32 cellular contexts compared by ENCODE assay signal in genomic region chr18:78779996-78780718, GRCh38.
DNase-seq lines count a peak whose midpoint lies in the region; ATAC-seq, FAIRE-seq and TF ChIP-seq lines count a peak whose summit lies in the region.
"Had no signal": no experiment of that assay in that cellular context is flagged by ENCODE, and none has a peak within 500 bp of the region (broad histone marks: within the 10 kb centered on the region; RNA-seq: fewer than 3 reads in every experiment).

No MANE protein-coding gene starts in this region.

- intact Hi-C loops in Panc1 (cut with micrococcal nuclease; ENCODE audit: unreplicated experiment) (no loop called here), transverse colon (cut with DNase I; ENCODE audit: low total_unique reads) (no loop called here)

- H3K14ac ChIP-seq in H1 (ENCODE audit: insufficient read length), result no peak overlapping the region

- H3K79me2 ChIP-seq in H1 (ENCODE audit: control insufficient read depth in 1 of 2, insufficient read depth in 2 of 2, low read length in 2 of 2) (no peaks in the 10 kb centered on the region), osteoblast (ENCODE audit: insufficient read depth, low read length) (no peaks in the 10 kb centered on the region)

- no peak overlapping the region for H2BK5ac ChIP-seq in H1 (ENCODE audit: low read depth, low read length)

- ATAC-seq in Panc1, result peak; percentile 33; the same call in 1 of the 2 replicates
- ATAC-seq: CD8-positive, alpha-beta T cell; GM12878; K562; PC-3; Right ventricle myocardium inferior; SK-N-SH treated with all-trans-retinoic acid at 6 μM for 48 hours had no signal

- no peak overlapping the region for H2AFZ ChIP-seq in H1 (ENCODE audit: low read length)
- H2AFZ ChIP-seq in osteoblast (ENCODE audit: low read length), result no peak overlapping the region

- H2BK120ac ChIP-seq in H1 (replicated peaks; ENCODE audit: low read depth, low read length), result no peak overlapping the region

- H4K20me1 ChIP-seq in H1 (replicated peaks in 1 of 2; ENCODE audit: control insufficient read depth in 1 of 2, insufficient read depth in 2 of 2, low read length in 2 of 2) (no peaks in the 10 kb centered on the region), osteoblast (ENCODE audit: insufficient read depth, low read length) (no peaks in the 10 kb centered on the region)

- H2AK5ac ChIP-seq in H1 (ENCODE audit: low read depth, low read length), result no peak overlapping the region

- no peak overlapping the region for H4K5ac ChIP-seq in H1 (ENCODE audit: insufficient read length, low read depth, low read length)

- peaks cover 15% of the 10 kb centered on the region; the same call in 1 of the 2 replicates for H3K27me3 ChIP-seq in Panc1 (ENCODE audit: control insufficient read depth, insufficient read depth, low read length)
- no peaks in the 10 kb centered on the region for H3K27me3 ChIP-seq in H1 (replicated peaks in 1 of 4; ENCODE audit: control insufficient read depth in 3 of 4, extremely low read depth in 1 of 4, insufficient read depth in 3 of 4, low read length in 3 of 4)
- H3K27me3 ChIP-seq in osteoblast (ENCODE audit: insufficient read depth, low read length), result no peaks in the 10 kb centered on the region
- no peaks in the 10 kb centered on the region for H3K27me3 ChIP-seq in transverse colon
- H3K27me3 ChIP-seq: SJCRH30 had no signal

- no peak overlapping the region for H3K56ac ChIP-seq in H1 (replicated peaks; ENCODE audit: insufficient read length, low read depth, low read length)

- CTCF ChIA-PET in Panc1 (lab: Charles Lee), result no interaction called here
- CTCF ChIA-PET in H1 (lab: Charles Lee; ENCODE audit: partially characterized antibody), result interaction anchor here (0.8 to 1.9 kb wide), 3 partner anchors 10 to 206 kb away, joined by 3 to 4 read pairs (median 3); no protein-coding TSS in a partner anchor
- CTCF ChIA-PET in activated naive CD4-positive, alpha-beta T cell treated with anti-CD3 and anti-CD28 coated beads, Interleukin-2, amount 10 ng/mL, durations not matched to agents 7 days and 5 days (lab: Charles Lee), result no interaction called here

- H3K4me1 Mint-ChIP-seq in activated naive CD4-positive, alpha-beta T cell treated with anti-CD3 and anti-CD28 coated beads, Interleukin-2, amount 10 ng/mL, durations not matched to agents 7 days and 5 days, result no peaks in the 10 kb centered on the region
- H3K4me1 Mint-ChIP-seq: B cell had no signal

- H2BK12ac ChIP-seq in H1 (ENCODE audit: low read depth, low read length), result no peak overlapping the region

- H3K23me2 ChIP-seq in H1 (ENCODE audit: low read depth, low read length), result no peaks in the 10 kb centered on the region

- in situ Hi-C loops in Panc1 (cut with HindIII; ENCODE audit: low pct_unique_long_range_greater_than_20kb, low sequenced_read_pairs) (no loop called here), transverse colon (cut with MboI; ENCODE audit: low pct_ligation_motif_present in 1 of 4, low pct_unique_long_range_greater_than_20kb in 1 of 4, low sequenced_read_pairs in 3 of 4) (no loop called here)

- no peak overlapping the region for H3K4me3 Mint-ChIP-seq in activated naive CD4-positive, alpha-beta T cell treated with anti-CD3 and anti-CD28 coated beads, Interleukin-2, amount 10 ng/mL, durations not matched to agents 7 days and 5 days
- H3K4me3 Mint-ChIP-seq: B cell; CD8-positive, alpha-beta T cell had no signal

- H4K8ac ChIP-seq in H1 (ENCODE audit: extremely low read depth, insufficient read depth, low read length), result peak overlapping the region; percentile 35; the same call in 1 of the 2 replicates

- H3K27me3 Mint-ChIP-seq in activated naive CD4-positive, alpha-beta T cell treated with anti-CD3 and anti-CD28 coated beads, Interleukin-2, amount 10 ng/mL, durations not matched to agents 7 days and 5 days, result no peaks in the 10 kb centered on the region
- H3K27me3 Mint-ChIP-seq: B cell had no signal

- POLR2A ChIA-PET in Panc1 (lab: Charles Lee), result interaction anchor here (0.6 kb wide), 1 partner anchor 85 kb away, joined by 5 read pairs; no protein-coding TSS in a partner anchor
- POLR2A ChIA-PET in H1 (lab: Charles Lee; ENCODE audit: partially characterized antibody), result no interaction called here

- no peak overlapping the region for H3K23ac ChIP-seq in H1 (ENCODE audit: insufficient read length)

- no peak overlapping the region for H4K91ac ChIP-seq in H1 (replicated peaks; ENCODE audit: insufficient read length, low read length)

- TF ChIP-seq RAD21 in H1 (IDR thresholded peaks at IDR 0.05 in 1 of 2, conservative IDR thresholded peaks at IDR 0.05 in 1 of 2; ENCODE audit: low read depth in 2 of 2, low read length in 2 of 2), result no peak

- TF ChIP-seq POLR2A in H1 (IDR thresholded peaks at IDR 0.05; ENCODE audit: control extremely low read depth in 1 of 2, low read depth in 2 of 2, low read length in 2 of 2) (no peak), transverse colon (IDR thresholded peaks at IDR 0.05) (no peak)

- BruUV-seq in Panc1 (replicated peaks; lab: Mats Ljungman, UMichigan), result no TSS peak

- FAIRE-seq in H1 (lab: Jason Lieb, UNC), result no peak
- FAIRE-seq: GM12878, HTR-8/SVneo, K562 had no signal

- TF ChIP-seq EP300 in H1 (IDR thresholded peaks at IDR 0.05; ENCODE audit: borderline replicate concordance in 1 of 2, low read depth in 2 of 2, low read length in 2 of 2) (no peak), transverse colon (IDR thresholded peaks at IDR 0.05; ENCODE audit: low read depth) (no peak)

- no peaks in the 10 kb centered on the region for H3K9me3 ChIP-seq in Panc1 (ENCODE audit: control insufficient read depth, insufficient read depth, low read depth, low read length)
- no peaks in the 10 kb centered on the region for H3K9me3 ChIP-seq in H1 (ENCODE audit: insufficient read depth in 2 of 2, low read depth in 1 of 2, low read length in 1 of 2)
- H3K9me3 ChIP-seq in osteoblast (ENCODE audit: low read depth, low read length), result no peaks in the 10 kb centered on the region
- H3K9me3 ChIP-seq in transverse colon, result no peaks in the 10 kb centered on the region
- H3K9me3 ChIP-seq: Caco-2, SJCRH30 had no signal

- H3K27ac Mint-ChIP-seq in activated naive CD4-positive, alpha-beta T cell treated with anti-CD3 and anti-CD28 coated beads, Interleukin-2, amount 10 ng/mL, durations not matched to agents 7 days and 5 days, result no peak overlapping the region
- H3K27ac Mint-ChIP-seq: B cell; CD8-positive, alpha-beta T cell had no signal

- H3K36me3 ChIP-seq in Panc1 (ENCODE audit: control insufficient read depth, insufficient read depth, low read length), result no peaks in the 10 kb centered on the region
- no peaks in the 10 kb centered on the region for H3K36me3 ChIP-seq in H1 (ENCODE audit: control insufficient read depth in 2 of 4, insufficient read depth in 4 of 4, low read length in 3 of 4)
- H3K36me3 ChIP-seq in osteoblast (ENCODE audit: insufficient read depth, low read length), result no peaks in the 10 kb centered on the region
- no peaks in the 10 kb centered on the region for H3K36me3 ChIP-seq in transverse colon
- H3K36me3 ChIP-seq: SJCRH30 had no signal

- TF ChIP-seq CTCF in Panc1 (IDR thresholded peaks at IDR 0.05) (no peak), H1 (IDR thresholded peaks at IDR 0.05; ENCODE audit: control extremely low read depth in 1 of 3, insufficient read depth in 1 of 3, low read depth in 1 of 3, low read length in 3 of 3) (no peak), osteoblast (IDR thresholded peaks at IDR 0.05; ENCODE audit: extremely low read depth, low read depth, low read length) (no peak), transverse colon (IDR thresholded peaks at IDR 0.05) (no peak)

- H3K27ac ChIP-seq in Panc1 (ENCODE audit: low read length) (no peak overlapping the region), H1 (ENCODE audit: low read depth, low read length) (no peak overlapping the region), osteoblast (ENCODE audit: low read depth, low read length) (no peak overlapping the region), transverse colon (no peak overlapping the region)
- H3K27ac ChIP-seq: C4-2B, SJCRH30 had no signal

- H2BK20ac ChIP-seq in H1 (ENCODE audit: low read length), result no peak overlapping the region

- WGBS in H1 (ENCODE audit: extremely low coverage in 1 of 2, insufficient coverage in 1 of 2, insufficient read length in 1 of 2, insufficient replicate concordance in 2 of 2, low coverage in 1 of 2, low lambda C conversion rate in 2 of 2, missing lambda C conversion rate in 1 of 2), 2 experiments, result 93% methylated on average over 29 of the region's 29 CpGs; no CpG with 5 or more reads in 1 of the 2 experiments
- 87% methylated on average over 24 of the region's 29 CpGs; no CpG with 5 or more reads in 1 of the 2 donors for WGBS in transverse colon (ENCODE audit: low coverage in 1 of 2), 2 donors

- no peaks in the 10 kb centered on the region for H3K36me3 Mint-ChIP-seq in activated naive CD4-positive, alpha-beta T cell treated with anti-CD3 and anti-CD28 coated beads, Interleukin-2, amount 10 ng/mL, durations not matched to agents 7 days and 5 days
- H3K36me3 Mint-ChIP-seq: CD8-positive, alpha-beta T cell had no signal

- no peak overlapping the region for H3K18ac ChIP-seq in H1 (ENCODE audit: extremely low read depth, low read length)

- DNase-seq in Panc1 (ENCODE audit: low read depth, low spot score) (no peak), H1 (ENCODE audit: low read depth in 1 of 2, low spot score in 2 of 2) (no peak), osteoblast (ENCODE audit: insufficient read length, low spot score, missing footprints) (peak; percentile 49), transverse colon (peak; percentile 3), UCSD-AML1 (lab: John Stamatoyannopoulos, UW; ENCODE audit: unreplicated experiment) (no peak)
- DNase-seq in activated naive CD4-positive, alpha-beta T cell treated with anti-CD3 and anti-CD28 coated beads, Interleukin-2, amount 10 ng/mL, durations not matched to agents 7 days and 5 days, result no peak
- no peak for DNase-seq in stimulated activated naive CD4-positive, alpha-beta T cell treated with Interleukin-2 at 50 U/mL for 16 hours (lab: John Stamatoyannopoulos, UW)
- DNase-seq: Caco-2; CD8-positive, alpha-beta T cell; DMS 273 treated with DMSO at 0.1 percent for 48 hours; DMS79; EL; GDM1; Kasumi-1; MV-4-11; NCI-H1105; NCI-H1436 treated with DMSO at 0.1 percent for 48 hours; NCI-H187 treated with DMSO at 0.1 percent for 48 hours; NCI-H2171 treated with DMSO at 0.1 percent for 48 hours; NCI-H345; NCI-H524; NCI-H82; NK-92 treated with Interleukin-12 subunit alpha and Interleukin-12 subunit beta, amount 100 ng/mL, for 24 hours; PC-3; SJCRH30 had no signal

- H3K79me1 ChIP-seq in H1 (ENCODE audit: low read depth, low read length), result no peaks in the 10 kb centered on the region

- H3K4me2 ChIP-seq in H1 (ENCODE audit: insufficient read depth in 1 of 2, low read depth in 2 of 2, low read length in 2 of 2), result no peak overlapping the region
- no peak overlapping the region for H3K4me2 ChIP-seq in osteoblast (ENCODE audit: insufficient read depth, low read length)

- H3K4me3 ChIP-seq in Panc1 (ENCODE audit: low read depth in 2 of 2, low read length in 2 of 2) (no peak overlapping the region), H1 (ENCODE audit: extremely low read depth in 1 of 4, insufficient read depth in 2 of 4, low read depth in 3 of 4, low read length in 4 of 4) (no peak overlapping the region), osteoblast (ENCODE audit: insufficient read depth, low read length) (no peak overlapping the region), transverse colon (no peak overlapping the region)
- H3K4me3 ChIP-seq: GM12878, K562, SJCRH30 had no signal

- no peak overlapping the region for H3K9ac ChIP-seq in H1 (replicated peaks in 1 of 4; ENCODE audit: extremely low read depth in 1 of 4, low read depth in 3 of 4, low read length in 3 of 4)

- H3K4me1 ChIP-seq in Panc1 (ENCODE audit: control insufficient read depth, insufficient read depth, low read length) (no peaks in the 10 kb centered on the region), H1 (replicated peaks in 1 of 4; ENCODE audit: control insufficient read depth in 3 of 4, insufficient read depth in 4 of 4, low read length in 3 of 4) (peaks cover 0 to 5% (median 0%) of the 10 kb centered on the region in 4 experiments; a peak in 1 of 7 replicates), osteoblast (ENCODE audit: insufficient read depth, low read length) (no peaks in the 10 kb centered on the region), transverse colon (no peaks in the 10 kb centered on the region)
- H3K4me1 ChIP-seq: Caco-2, SJCRH30 had no signal

- no peaks in the 10 kb centered on the region for H3K9me3 Mint-ChIP-seq in activated naive CD4-positive, alpha-beta T cell treated with anti-CD3 and anti-CD28 coated beads, Interleukin-2, amount 10 ng/mL, durations not matched to agents 7 days and 5 days
- H3K9me3 Mint-ChIP-seq: CD8-positive, alpha-beta T cell had no signal

- H3K4ac ChIP-seq in H1 (replicated peaks; ENCODE audit: insufficient read length, low read depth, low read length), result no peak overlapping the region

- H2BK15ac ChIP-seq in H1 (ENCODE audit: low read length), result no peak overlapping the region

Comparison
In these comparisons a context has a peak if more than half of its experiments do, and no peak if none do; other contexts are left out.
1. DNase-seq: peak in osteoblast (single experiment) and transverse colon (single experiment); none in Panc1 (single experiment), H1 (0 of 2), activated naive CD4-positive, alpha-beta T cell treated with anti-CD3 and anti-CD28 coated beads, Interleukin-2, amount 10 ng/mL, durations not matched to agents 7 days and 5 days (single experiment), UCSD-AML1 (single experiment) and stimulated activated naive CD4-positive, alpha-beta T cell treated with Interleukin-2 at 50 U/mL for 16 hours (single experiment).